9 cellular contexts compared by ENCODE assay signal in the genomic region with DNA sequence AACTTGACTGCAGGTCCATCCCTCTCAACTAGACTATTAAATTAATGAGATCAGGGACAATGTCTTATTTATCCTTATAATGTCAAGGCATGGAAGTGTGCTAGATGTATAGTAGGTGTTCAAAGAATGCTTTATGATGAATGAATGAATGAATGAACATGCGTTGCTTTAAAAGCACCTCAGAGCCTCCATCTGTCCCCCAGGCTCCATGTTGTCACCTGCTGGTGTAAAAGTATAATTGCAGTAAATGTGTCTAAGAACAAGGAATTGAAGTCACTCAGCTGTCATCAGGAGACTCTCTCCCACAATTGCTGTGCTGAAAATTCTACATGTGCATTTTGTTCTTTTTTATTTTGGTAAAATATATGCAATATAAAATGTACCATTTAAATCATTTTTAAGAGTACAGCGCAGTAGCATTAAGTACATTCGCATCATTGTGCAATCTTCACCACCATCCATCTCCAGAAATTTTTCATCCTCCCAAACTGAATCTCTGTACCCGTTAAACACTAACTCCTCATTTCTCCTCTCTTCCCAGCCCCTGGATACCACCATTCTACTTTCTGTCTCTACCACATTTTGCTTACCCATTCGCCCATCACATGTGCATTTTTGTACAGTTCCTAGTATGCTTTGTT. TPM values are rescaled to one million over a fixed set of nuclear protein-coding genes. Genes with fewer than 3 reads are reported as not detected.
A peak's percentile ranks its signal among the peaks of the same experiment; 100 is the strongest.
DNase-seq lines count a peak whose midpoint lies in the region; ATAC-seq and TF ChIP-seq lines count a peak whose summit lies in the region.
"Had no signal": no experiment of that assay in that cellular context is flagged by ENCODE, and none has a peak within 500 bp of the region (broad histone marks: within the 10 kb centered on the region; RNA-seq: fewer than 3 reads in every experiment).

No MANE protein-coding gene starts in this region.

- CTCF ChIA-PET in AG04450 (lab: Charles Lee): interaction anchor here (0.9 kb wide), 1 partner anchor 8 kb away, joined by 7 read pairs; no protein-coding TSS in a partner anchor

- no peak overlapping the region for H3K27ac ChIP-seq in AG04450 (ENCODE audit: low read depth, low read length)
- H3K27ac ChIP-seq: SK-N-MC had no signal

- TF ChIP-seq CTCF in AG04450 (IDR thresholded peaks at IDR 0.05; ENCODE audit: low read depth, low read length) (peak; percentile 40), GM20000 (IDR thresholded peaks at IDR 0.05; ENCODE audit: extremely low read depth, missing control alignments) (peak; percentile 33)

- in situ Hi-C loops in SK-MEL-5 (cut with HindIII; ENCODE audit: low pct_unique_long_range_greater_than_20kb, low sequenced_read_pairs): no loop called here

- ATAC-seq in left colon (no peak), left cardiac atrium (no peak)

- no peaks in the 10 kb centered on the region; the same call in 1 of the 2 replicates for H3K9me3 ChIP-seq in AG04450 (ENCODE audit: control insufficient read depth, insufficient read depth, low read length)

- H3K4me3 ChIP-seq in AG04450 (ENCODE audit: low read depth, low read length): no peak overlapping the region
- H3K4me3 ChIP-seq: SK-N-MC had no signal

- H3K27me3 ChIP-seq in AG04450 (ENCODE audit: control insufficient read depth, insufficient read depth, low read length): peaks cover 30% of the 10 kb centered on the region

- POLR2A ChIA-PET in AG04450 (lab: Yijun Ruan, JAX): no interaction called here

- intact Hi-C loops in left colon (cut with DNase I, micrococcal nuclease) (no loop called here), left cardiac atrium (cut with DNase I) (no loop called here)

- no peak for DNase-seq in AG04450 (ENCODE audit: low read depth, low spot score)
- peak; percentile 65 for DNase-seq in GM20000 (ENCODE audit: low spot score)
- peak; percentile 58 for DNase-seq in SK-MEL-5 (ENCODE audit: low read depth, low spot score)
- DNase-seq in iPS-NIHi11 (ENCODE audit: low spot score): peak; percentile 65
- no peak for DNase-seq in activated CD4-positive, alpha-beta T cell treated with anti-CD3 and anti-CD28 coated beads for 4 hours
- no peak for DNase-seq in left colon
- DNase-seq in cerebellar nuclear complex (lab: John Stamatoyannopoulos, UW): no peak
- no peak for DNase-seq in left cardiac atrium

RNA-seq across cellular contexts. Expression of a gene that starts 52.6 kb away (rescaled TPM):
- polyA plus RNA-seq in AG04450 (2011; rRNA removed): 0.46 and 0.51 TPM in 2 replicates
- 1.2 and 1.8 TPM in 2 replicates for polyA minus RNA-seq in AG04450 (2011; rRNA and poly(A)+ RNA removed)
- 18.8 and 27.4 TPM in 2 replicates for total RNA-seq in SK-MEL-5 (2014; rRNA removed; shearing (Covaris generic))
- polyA plus RNA-seq in SK-MEL-5 (2015; cell fraction: cytosol; rRNA removed): 11.9 and 14.6 TPM in 2 replicates
- polyA plus RNA-seq in SK-MEL-5 (2015; cell fraction: nucleus; rRNA removed): 7.3 and 14.3 TPM in 2 replicates
- 1 to 10 TPM; 1.5 to 4.4 TPM for total RNA-seq in left colon
- total RNA-seq in left cardiac atrium: 1 to 10 TPM; 3.0 to 5.8 TPM

Comparison
In these comparisons a context has a peak if more than half of its experiments do, and no peak if none do; other contexts are left out.
1. DNase-seq: peak in GM20000 (single experiment), SK-MEL-5 (single experiment) and iPS-NIHi11 (single experiment); none in AG04450 (single experiment), activated CD4-positive, alpha-beta T cell treated with anti-CD3 and anti-CD28 coated beads for 4 hours (0 of 2), left colon (0 of 2), cerebellar nuclear complex (0 of 2) and left cardiac atrium (single experiment).